10 cellular contexts compared by ENCODE assay signal in genomic region chr20:35305682-35306556, GRCh38. TPM values are rescaled to one million over a fixed set of nuclear protein-coding genes. Genes with fewer than 3 reads are reported as not detected.
DNase-seq lines count a peak whose midpoint lies in the region; ATAC-seq and TF ChIP-seq lines count a peak whose summit lies in the region.
"Had no signal": no experiment of that assay in that cellular context is flagged by ENCODE, and none has a peak within 500 bp of the region (broad histone marks: within the 10 kb centered on the region; RNA-seq: fewer than 3 reads in every experiment).

No MANE protein-coding gene starts in this region.

- peaks cover 0 to 4% (median 0%) of the 10 kb centered on the region in 4 donors for H3K36me3 ChIP-seq in sigmoid colon
- no peaks in the 10 kb centered on the region for H3K36me3 ChIP-seq in thyroid gland

- in situ Hi-C loops in GM13976 (cut with MboI; ENCODE audit: low sequenced_read_pairs, unreplicated experiment): loop anchor here (10.0 kb wide), 1 partner anchor 139 kb away; no protein-coding TSS in a partner anchor

- no peak for TF ChIP-seq POLR2A in sigmoid colon (IDR thresholded peaks at IDR 0.05)
- no peak for TF ChIP-seq POLR2A in thyroid gland (IDR thresholded peaks at IDR 0.05)

- H3K27me3 ChIP-seq in sigmoid colon (no peaks in the 10 kb centered on the region), thyroid gland (no peaks in the 10 kb centered on the region)

- TF ChIP-seq CTCF in sigmoid colon (IDR thresholded peaks at IDR 0.05) (no peak), thyroid gland (IDR thresholded peaks at IDR 0.05) (no peak), GM13976 (IDR thresholded peaks at IDR 0.05; ENCODE audit: borderline replicate concordance, control extremely low read depth, extremely low read depth, insufficient read depth, missing control alignments) (no peak)

- H3K4me3 ChIP-seq in sigmoid colon (no peak overlapping the region), thyroid gland (replicated peaks in 1 of 3) (no peak overlapping the region)

- peak in 1 of 2 donors; percentile 89 for ATAC-seq in left cardiac atrium
- ATAC-seq in Right ventricle myocardium inferior: no peak
- no peak for ATAC-seq in GM21825 (IDR thresholded peaks at IDR 0.05; ENCODE audit: unreplicated experiment)

- peaks cover 0 to 75% (median 68%) of the 10 kb centered on the region in 4 donors for H3K4me1 ChIP-seq in sigmoid colon
- peaks cover 17 to 36% of the 10 kb centered on the region in 2 donors for H3K4me1 ChIP-seq in thyroid gland

- H3K27ac ChIP-seq in epithelial cell of prostate (peak overlapping the region; percentile 95), sigmoid colon (peak overlapping the region; percentile 48 to 84 (median 66)), thyroid gland (peak overlapping the region in 1 of 3 donors; percentile 82)

- DNase-seq in left cardiac atrium: peak; percentile 68
- no peak for DNase-seq in Right ventricle myocardium inferior (ENCODE audit: missing footprints)
- peak; percentile 84 to 89 for DNase-seq in activated CD4-positive, alpha-beta T cell treated with anti-CD3 and anti-CD28 coated beads, Interleukin-2, amount 50 U/mL, for 48 hours
- DNase-seq in epithelial cell of prostate (ENCODE audit: low read depth, low spot score): peak; percentile 98
- DNase-seq in sigmoid colon: no peak
- no peak for DNase-seq in thyroid gland
- DNase-seq in GM13976 (ENCODE audit: low spot score): no peak

- intact Hi-C loops in left cardiac atrium (cut with DNase I) (no loop called here), Right ventricle myocardium inferior (cut with DNase I) (loop anchor here (2.0 to 5.0 kb wide), 2 partner anchors 131 to 141 kb away; partner anchors contain the start of gene GDF5), sigmoid colon (cut with DNase I) (loop anchor here (5.0 kb wide), 1 partner anchor 36 kb away; no protein-coding TSS in a partner anchor), thyroid gland (cut with DNase I) (no loop called here)

- 89 to 90% methylated on average over 12 of the region's 12 CpGs for WGBS in sigmoid colon, 2 donors
- 93 to 94% methylated on average over 12 of the region's 12 CpGs for WGBS in thyroid gland, 2 donors

- no peak for TF ChIP-seq EP300 in sigmoid colon (IDR thresholded peaks at IDR 0.05)

- H3K9me3 ChIP-seq in sigmoid colon: no peaks in the 10 kb centered on the region
- H3K9me3 ChIP-seq in thyroid gland: no peaks in the 10 kb centered on the region

RNA-seq across cellular contexts. Expression of gene FAM83C, which starts 13.7 kb away (rescaled TPM):
- not detected for total RNA-seq in left cardiac atrium
- not detected for total RNA-seq in Right ventricle myocardium inferior
- not detected for total RNA-seq in sigmoid colon
- polyA plus RNA-seq in sigmoid colon: under 1 TPM in 2 of 3 donors, not detected in 1; under 0.01 to 0.03 TPM
- total RNA-seq in thyroid gland: not detected
- total RNA-seq: CD8-positive, alpha-beta memory T cell; subcutaneous adipose tissue had no signal
- polyA plus RNA-seq: CD8-positive, alpha-beta memory T cell had no signal

RNA-seq across cellular contexts. Expression of gene EIF6, which starts 21.3 kb away (rescaled TPM):
- 10 to 100 TPM; 40.1 to 59.7 TPM for total RNA-seq in left cardiac atrium
- 36.5 TPM for total RNA-seq in Right ventricle myocardium inferior
- total RNA-seq in sigmoid colon: 10 to 100 TPM; 61.9 to 71.3 (median 66.1) TPM
- 100 to 1,000 TPM; 202 to 289 (median 228) TPM for polyA plus RNA-seq in sigmoid colon
- total RNA-seq in thyroid gland: 10 to 100 TPM; 30.3 to 94.2 (median 65.7) TPM

RNA-seq across cellular contexts. Expression of gene MMP24OS, which starts 28.0 kb away (rescaled TPM):
- total RNA-seq in left cardiac atrium (10 to 100 TPM; 46.9 to 53.2 TPM), Right ventricle myocardium inferior (50.1 TPM), sigmoid colon (10 to 100 TPM; 23.2 to 39.8 (median 29.4) TPM), thyroid gland (10 to 100 TPM; 18.3 to 40.3 (median 28.8) TPM)
- polyA plus RNA-seq in sigmoid colon: 100 to 1,000 TPM in 1 of 3 donors, 10 to 100 TPM in 2; 44.0 to 115 (median 97.3) TPM

Comparison
In these comparisons a context has a peak if more than half of its experiments do, and no peak if none do; other contexts are left out.
1. DNase-seq: peak in left cardiac atrium (single experiment), activated CD4-positive, alpha-beta T cell treated with anti-CD3 and anti-CD28 coated beads, Interleukin-2, amount 50 U/mL, for 48 hours (2 of 2) and epithelial cell of prostate (single experiment); none in Right ventricle myocardium inferior (single experiment), sigmoid colon (single experiment), thyroid gland (0 of 2) and GM13976 (single experiment).
2. intact Hi-C loops: an anchor here in Right ventricle myocardium inferior (2.0 to 5.0 kb wide) and sigmoid colon (5.0 kb wide); none called in left cardiac atrium and thyroid gland.